Comparison of ENCODE assay signal across 18 cellular contexts in the genomic region with DNA sequence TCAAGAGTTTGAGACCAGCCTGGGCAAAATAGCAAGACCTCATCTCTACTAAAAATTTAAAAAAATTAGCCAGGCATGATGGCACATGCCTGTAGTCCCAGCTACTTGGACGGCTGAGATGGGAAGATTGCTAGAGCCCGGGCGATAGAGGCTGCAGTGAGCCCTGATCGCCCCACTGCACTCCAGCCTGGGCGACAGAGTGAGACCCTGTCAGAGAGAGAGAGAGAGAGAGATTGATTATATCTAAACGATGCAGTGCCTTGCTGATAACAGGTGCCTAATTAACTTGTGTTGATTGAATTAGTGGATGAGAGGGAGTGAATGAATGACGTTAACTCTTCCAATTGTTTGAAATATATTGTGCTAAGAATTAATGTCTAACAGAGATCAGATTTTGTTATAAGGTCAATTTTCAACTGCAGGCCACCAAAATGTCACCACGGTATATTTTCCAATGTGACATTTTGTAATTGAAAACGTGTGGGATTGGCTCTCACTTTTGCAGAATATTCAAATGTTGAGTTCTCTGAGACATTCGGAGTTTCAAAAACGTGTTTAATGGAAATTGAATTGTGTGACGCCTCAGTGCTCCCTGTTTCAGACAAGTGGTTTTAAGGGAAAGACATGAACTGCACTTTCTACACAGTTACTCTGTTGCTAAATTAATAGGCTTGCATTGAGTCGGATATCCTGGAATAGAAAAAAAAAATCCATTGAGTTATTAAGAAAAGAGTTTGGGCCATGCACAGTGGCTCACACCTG. TPM values are rescaled to one million over a fixed set of nuclear protein-coding genes. Genes with fewer than 3 reads are reported as not detected.
A peak's percentile ranks its signal among the peaks of the same experiment; 100 is the strongest.
DNase-seq lines count a peak whose midpoint lies in the region; ATAC-seq and TF ChIP-seq lines count a peak whose summit lies in the region.
"Had no signal": no experiment of that assay in that cellular context is flagged by ENCODE, and none has a peak within 500 bp of the region (broad histone marks: within the 10 kb centered on the region; RNA-seq: fewer than 3 reads in every experiment).

No MANE protein-coding gene starts in this region.

- H3K9me3 Mint-ChIP-seq in activated CD4-positive, alpha-beta memory T cell treated with anti-CD3 and anti-CD28 coated beads for 36 hours, result no peaks in the 10 kb centered on the region
- H3K9me3 Mint-ChIP-seq in activated CD4-positive, alpha-beta memory T cell treated with anti-CD3 and anti-CD28 coated beads, Interleukin-2, amount 10 ng/mL, durations not matched to agents 7 days and 5 days, result no peaks in the 10 kb centered on the region
- peaks cover 3% of the 10 kb centered on the region for H3K9me3 Mint-ChIP-seq in endodermal cell
- no peaks in the 10 kb centered on the region for H3K9me3 Mint-ChIP-seq in stimulated activated naive CD8-positive, alpha-beta T cell treated with anti-CD3 and anti-CD28 coated beads, Interleukin-15, Interleukin-2, amounts not matched to agents 100 ng/mL and 50 ng/mL, for 24 hours
- H3K9me3 Mint-ChIP-seq: CD8-positive, alpha-beta memory T cell had no signal

- H3K4me3 Mint-ChIP-seq in activated CD4-positive, alpha-beta memory T cell treated with anti-CD3 and anti-CD28 coated beads for 36 hours, result no peak overlapping the region
- H3K4me3 Mint-ChIP-seq in activated CD4-positive, alpha-beta memory T cell treated with anti-CD3 and anti-CD28 coated beads, Interleukin-2, amount 10 ng/mL, durations not matched to agents 7 days and 5 days, result no peak overlapping the region
- no peak overlapping the region for H3K4me3 Mint-ChIP-seq in endodermal cell
- H3K4me3 Mint-ChIP-seq in stimulated activated naive CD8-positive, alpha-beta T cell treated with anti-CD3 and anti-CD28 coated beads, Interleukin-15, Interleukin-2, amounts not matched to agents 100 ng/mL and 50 ng/mL, for 24 hours, result peak overlapping the region; percentile 48
- H3K4me3 Mint-ChIP-seq: CD8-positive, alpha-beta memory T cell; H9 had no signal

- no peaks in the 10 kb centered on the region for H3K4me1 ChIP-seq in endodermal cell (ENCODE audit: control insufficient read depth, insufficient read depth, low read length)

- no peaks in the 10 kb centered on the region for H3K27me3 ChIP-seq in endodermal cell (ENCODE audit: control insufficient read depth, insufficient read depth, low read length, poor library complexity, severe bottlenecking)

- intact Hi-C loops in activated CD4-positive, alpha-beta memory T cell treated with anti-CD3 and anti-CD28 coated beads for 36 hours (cut with micrococcal nuclease), result no loop called here

- H3K4me1 Mint-ChIP-seq in activated CD4-positive, alpha-beta memory T cell treated with anti-CD3 and anti-CD28 coated beads for 36 hours (ENCODE audit: low read depth), result peaks cover 26% of the 10 kb centered on the region
- peaks cover 10% of the 10 kb centered on the region for H3K4me1 Mint-ChIP-seq in activated CD4-positive, alpha-beta memory T cell treated with anti-CD3 and anti-CD28 coated beads, Interleukin-2, amount 10 ng/mL, durations not matched to agents 7 days and 5 days
- peaks cover 2% of the 10 kb centered on the region for H3K4me1 Mint-ChIP-seq in endodermal cell
- H3K4me1 Mint-ChIP-seq in stimulated activated naive CD8-positive, alpha-beta T cell treated with anti-CD3 and anti-CD28 coated beads, Interleukin-15, Interleukin-2, amounts not matched to agents 100 ng/mL and 50 ng/mL, for 24 hours (ENCODE audit: low read depth), result peaks cover 27% of the 10 kb centered on the region

- H3K27ac Mint-ChIP-seq in activated CD4-positive, alpha-beta memory T cell treated with anti-CD3 and anti-CD28 coated beads for 36 hours, result peak overlapping the region; percentile 35
- H3K27ac Mint-ChIP-seq in activated CD4-positive, alpha-beta memory T cell treated with anti-CD3 and anti-CD28 coated beads, Interleukin-2, amount 10 ng/mL, durations not matched to agents 7 days and 5 days, result no peak overlapping the region
- H3K27ac Mint-ChIP-seq in endodermal cell, result no peak overlapping the region
- peak overlapping the region; percentile 91 for H3K27ac Mint-ChIP-seq in stimulated activated naive CD8-positive, alpha-beta T cell treated with anti-CD3 and anti-CD28 coated beads, Interleukin-15, Interleukin-2, amounts not matched to agents 100 ng/mL and 50 ng/mL, for 24 hours
- H3K27ac Mint-ChIP-seq: H9 had no signal

- no peak for TF ChIP-seq CTCF in endodermal cell (conservative IDR thresholded peaks at IDR 0.05)

- no peak overlapping the region for H3K27ac ChIP-seq in endodermal cell (ENCODE audit: low read depth, low read length)

- 78 to 84% methylated on average over 11 to 13 of the region's 13 CpGs for WGBS in endodermal cell (ENCODE audit: insufficient coverage in 1 of 2, insufficient read length in 1 of 2), 2 experiments

- CTCF ChIA-PET in activated CD4-positive, alpha-beta memory T cell treated with anti-CD3 and anti-CD28 coated beads for 36 hours (lab: Charles Lee), result no interaction called here
- CTCF ChIA-PET in activated CD4-positive, alpha-beta memory T cell treated with anti-CD3 and anti-CD28 coated beads, Interleukin-2, amount 10 ng/mL, durations not matched to agents 7 days and 5 days (lab: Charles Lee), result no interaction called here

- H3K36me3 Mint-ChIP-seq in activated CD4-positive, alpha-beta memory T cell treated with anti-CD3 and anti-CD28 coated beads for 36 hours, result peaks cover 5% of the 10 kb centered on the region
- H3K36me3 Mint-ChIP-seq in activated CD4-positive, alpha-beta memory T cell treated with anti-CD3 and anti-CD28 coated beads, Interleukin-2, amount 10 ng/mL, durations not matched to agents 7 days and 5 days (ENCODE audit: low read depth), result no peaks in the 10 kb centered on the region
- H3K36me3 Mint-ChIP-seq in endodermal cell (ENCODE audit: low read depth), result peaks cover 2% of the 10 kb centered on the region
- H3K36me3 Mint-ChIP-seq in stimulated activated naive CD8-positive, alpha-beta T cell treated with anti-CD3 and anti-CD28 coated beads, Interleukin-15, Interleukin-2, amounts not matched to agents 100 ng/mL and 50 ng/mL, for 24 hours (ENCODE audit: low read depth), result peaks cover 3% of the 10 kb centered on the region

- H3K4me3 ChIP-seq in endodermal cell (ENCODE audit: low read length), result no peak overlapping the region

- H3K9me3 ChIP-seq in endodermal cell (ENCODE audit: control insufficient read depth, low read length), result no peaks in the 10 kb centered on the region

- POLR2A ChIA-PET in activated CD4-positive, alpha-beta memory T cell treated with anti-CD3 and anti-CD28 coated beads for 36 hours (lab: Charles Lee), result no interaction called here
- POLR2A ChIA-PET in activated CD4-positive, alpha-beta memory T cell treated with anti-CD3 and anti-CD28 coated beads, Interleukin-2, amount 10 ng/mL, durations not matched to agents 7 days and 5 days (lab: Charles Lee), result interaction anchor here (1.1 kb wide), 1 partner anchor 355 kb away, joined by 4 read pairs; no protein-coding TSS in a partner anchor

- DNase-seq in activated CD4-positive, alpha-beta memory T cell treated with anti-CD3 and anti-CD28 coated beads for 36 hours, result no peak
- no peak for DNase-seq in activated CD4-positive, alpha-beta memory T cell treated with anti-CD3 and anti-CD28 coated beads, Interleukin-2, amount 10 ng/mL, durations not matched to agents 7 days and 5 days
- DNase-seq in SK-N-DZ (ENCODE audit: low spot score), result peak; percentile 68
- peak; percentile 18 for DNase-seq in endodermal cell
- no peak for DNase-seq in RPMI8226
- DNase-seq: CD8-positive, alpha-beta memory T cell; DMS53; EL; H9; KBM-7; NCI-H1105 treated with DMSO at 0.1 percent for 48 hours; NCI-H1694; NCI-H2081 treated with DMSO at 0.1 percent for 48 hours; NCI-H446 treated with DMSO at 0.1 percent for 48 hours; Right ventricle myocardium superior had no signal

- H3K36me3 ChIP-seq in endodermal cell (ENCODE audit: control insufficient read depth, insufficient read depth, low read length), result no peaks in the 10 kb centered on the region

- no peaks in the 10 kb centered on the region for H3K27me3 Mint-ChIP-seq in activated CD4-positive, alpha-beta memory T cell treated with anti-CD3 and anti-CD28 coated beads for 36 hours
- H3K27me3 Mint-ChIP-seq in activated CD4-positive, alpha-beta memory T cell treated with anti-CD3 and anti-CD28 coated beads, Interleukin-2, amount 10 ng/mL, durations not matched to agents 7 days and 5 days, result no peaks in the 10 kb centered on the region
- H3K27me3 Mint-ChIP-seq in endodermal cell (ENCODE audit: insufficient read depth), result no peaks in the 10 kb centered on the region
- H3K27me3 Mint-ChIP-seq in stimulated activated naive CD8-positive, alpha-beta T cell treated with anti-CD3 and anti-CD28 coated beads, Interleukin-15, Interleukin-2, amounts not matched to agents 100 ng/mL and 50 ng/mL, for 24 hours, result no peaks in the 10 kb centered on the region
- H3K27me3 Mint-ChIP-seq: CD8-positive, alpha-beta memory T cell had no signal

- H3K9ac ChIP-seq in endodermal cell (ENCODE audit: extremely low read depth, low read length, poor library complexity, severe bottlenecking), result no peak overlapping the region

- no peak for ATAC-seq in GM19455 (IDR thresholded peaks at IDR 0.05; ENCODE audit: unreplicated experiment)
- ATAC-seq: HepG2 had no signal

RNA-seq across cellular contexts. Expression of a gene that starts 53.6 kb away (rescaled TPM):
- total RNA-seq in activated CD4-positive, alpha-beta memory T cell treated with anti-CD3 and anti-CD28 coated beads for 36 hours, result 10 to 100 TPM in 1 of 2 experiments, 1 to 10 TPM in 1; 8.7 to 10.0 TPM
- 1 to 10 TPM; 5.5 to 5.9 TPM for total RNA-seq in activated CD4-positive, alpha-beta memory T cell treated with anti-CD3 and anti-CD28 coated beads, Interleukin-2, amount 10 ng/mL, durations not matched to agents 7 days and 5 days
- polyA plus RNA-seq in SK-N-DZ (2014; cell fraction: cytosol; rRNA removed), result 20.5 and 21.7 TPM in 2 replicates
- 11.1 and 15.8 TPM in 2 replicates for polyA plus RNA-seq in SK-N-DZ (2014; cell fraction: nucleus; rRNA removed)
- total RNA-seq in endodermal cell, result 10 to 100 TPM in 1 of 2 donors, 1 to 10 TPM in 1; 9.7 to 13.6 TPM
- polyA plus RNA-seq in endodermal cell (2013, experiment 1 of 2), result 64.2 TPM
- 65.0 TPM for polyA plus RNA-seq in endodermal cell (2013, experiment 2 of 2)

Comparison
In these comparisons a context has a peak if more than half of its experiments do, and no peak if none do; other contexts are left out.
1. H3K27ac Mint-ChIP-seq: peak in activated CD4-positive, alpha-beta memory T cell treated with anti-CD3 and anti-CD28 coated beads for 36 hours (single experiment) and stimulated activated naive CD8-positive, alpha-beta T cell treated with anti-CD3 and anti-CD28 coated beads, Interleukin-15, Interleukin-2, amounts not matched to agents 100 ng/mL and 50 ng/mL, for 24 hours (single experiment); none in activated CD4-positive, alpha-beta memory T cell treated with anti-CD3 and anti-CD28 coated beads, Interleukin-2, amount 10 ng/mL, durations not matched to agents 7 days and 5 days (single experiment) and endodermal cell (single experiment).
2. DNase-seq: peak in SK-N-DZ (single experiment) and endodermal cell (single experiment); none in activated CD4-positive, alpha-beta memory T cell treated with anti-CD3 and anti-CD28 coated beads for 36 hours (single experiment), activated CD4-positive, alpha-beta memory T cell treated with anti-CD3 and anti-CD28 coated beads, Interleukin-2, amount 10 ng/mL, durations not matched to agents 7 days and 5 days (single experiment) and RPMI8226 (single experiment).